In the genomic region with DNA sequence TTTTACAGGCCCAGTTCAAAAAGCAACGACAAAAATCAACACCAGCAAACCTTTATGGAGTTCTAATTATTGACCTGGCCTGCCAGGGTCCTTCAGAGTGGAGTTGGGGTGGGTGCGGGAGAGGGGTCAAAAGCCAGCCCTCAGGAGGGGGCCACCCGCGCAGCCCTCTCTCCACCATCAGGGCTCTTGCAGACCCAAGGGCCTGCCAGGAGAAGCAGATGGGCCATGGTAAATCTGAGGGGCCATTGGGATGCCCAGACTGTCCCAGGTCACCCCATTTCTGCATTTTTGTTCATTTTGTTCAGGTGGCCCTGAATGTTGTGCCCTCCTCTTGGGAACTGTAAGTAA, we compare ENCODE assay signal across 8 cellular contexts.
A peak's percentile ranks its signal among the peaks of the same experiment; 100 is the strongest.
DNase-seq lines count a peak whose midpoint lies in the region; ATAC-seq and FAIRE-seq lines count a peak whose summit lies in the region.

No MANE protein-coding gene starts in this region.

- no peaks in the 10 kb centered on the region for H3K36me3 Mint-ChIP-seq in activated CD4-positive, alpha-beta T cell treated with anti-CD3 and anti-CD28 coated beads, Interleukin-2, amount 10 ng/mL, durations not matched to agents 7 days and 5 days (ENCODE audit: low read depth)
- no peaks in the 10 kb centered on the region for H3K36me3 Mint-ChIP-seq in activated CD4-positive, alpha-beta memory T cell treated with anti-CD3 and anti-CD28 coated beads for 36 hours
- no peaks in the 10 kb centered on the region for H3K36me3 Mint-ChIP-seq in stimulated activated naive B cell treated with anti-CD40 and anti-IgM and Interleukin-4, amounts not matched to agents 10 μg/mL and 1 μg/mL and 100 μg/mL, for 72 hours

- no peak for ATAC-seq in stimulated activated naive B cell treated with anti-CD40 and anti-IgM and Interleukin-4, amounts not matched to agents 10 μg/mL and 1 μg/mL and 100 μg/mL, for 72 hours (replicated peaks)
- ATAC-seq in GM19452 (IDR thresholded peaks at IDR 0.05; ENCODE audit: unreplicated experiment) (no peak), HG02870 (IDR thresholded peaks at IDR 0.05; ENCODE audit: unreplicated experiment) (no peak)

- intact Hi-C loops in activated CD4-positive, alpha-beta memory T cell treated with anti-CD3 and anti-CD28 coated beads for 36 hours (cut with micrococcal nuclease) = loop anchor here (1.0 kb wide), 1 partner anchor 31 kb away; no protein-coding TSS in a partner anchor

- H3K4me3 ChIP-seq in iPS-11a (ENCODE audit: low read depth, low read length) = peak overlapping the region; percentile 28

- CTCF ChIA-PET in activated CD4-positive, alpha-beta T cell treated with anti-CD3 and anti-CD28 coated beads, Interleukin-2, amount 10 ng/mL, durations not matched to agents 7 days and 5 days (lab: Charles Lee) = interaction anchor here (1.2 to 4.0 kb wide), 11 partner anchors 16 to 407 kb away, joined by 3 to 41 read pairs (median 7); a partner anchor contains a TSS
- CTCF ChIA-PET in activated CD4-positive, alpha-beta memory T cell treated with anti-CD3 and anti-CD28 coated beads for 36 hours (lab: Charles Lee) = interaction anchor here (0.6 to 12.6 kb wide), 26 partner anchors 8 to 1914 kb away, joined by 3 to 279 read pairs (median 4); a partner anchor contains a TSS

- peak overlapping the region; percentile 73 for H3K4me3 Mint-ChIP-seq in activated CD4-positive, alpha-beta T cell treated with anti-CD3 and anti-CD28 coated beads, Interleukin-2, amount 10 ng/mL, durations not matched to agents 7 days and 5 days
- H3K4me3 Mint-ChIP-seq in activated CD4-positive, alpha-beta memory T cell treated with anti-CD3 and anti-CD28 coated beads for 36 hours = peak overlapping the region; percentile 80
- peak overlapping the region; percentile 88 to 91 for H3K4me3 Mint-ChIP-seq in stimulated activated naive B cell treated with anti-CD40 and anti-IgM and Interleukin-4, amounts not matched to agents 10 μg/mL and 1 μg/mL and 100 μg/mL, for 72 hours

- peaks cover 3% of the 10 kb centered on the region for H3K27me3 Mint-ChIP-seq in activated CD4-positive, alpha-beta T cell treated with anti-CD3 and anti-CD28 coated beads, Interleukin-2, amount 10 ng/mL, durations not matched to agents 7 days and 5 days
- peaks cover 1% of the 10 kb centered on the region for H3K27me3 Mint-ChIP-seq in activated CD4-positive, alpha-beta memory T cell treated with anti-CD3 and anti-CD28 coated beads for 36 hours
- peaks cover 10 to 17% of the 10 kb centered on the region in 2 donors for H3K27me3 Mint-ChIP-seq in stimulated activated naive B cell treated with anti-CD40 and anti-IgM and Interleukin-4, amounts not matched to agents 10 μg/mL and 1 μg/mL and 100 μg/mL, for 72 hours

- H3K4me1 Mint-ChIP-seq in activated CD4-positive, alpha-beta T cell treated with anti-CD3 and anti-CD28 coated beads, Interleukin-2, amount 10 ng/mL, durations not matched to agents 7 days and 5 days = peaks cover 14% of the 10 kb centered on the region
- peaks cover 7% of the 10 kb centered on the region for H3K4me1 Mint-ChIP-seq in activated CD4-positive, alpha-beta memory T cell treated with anti-CD3 and anti-CD28 coated beads for 36 hours (ENCODE audit: low read depth)
- peaks cover 7 to 14% of the 10 kb centered on the region in 2 donors for H3K4me1 Mint-ChIP-seq in stimulated activated naive B cell treated with anti-CD40 and anti-IgM and Interleukin-4, amounts not matched to agents 10 μg/mL and 1 μg/mL and 100 μg/mL, for 72 hours

- POLR2A ChIA-PET in activated CD4-positive, alpha-beta T cell treated with anti-CD3 and anti-CD28 coated beads, Interleukin-2, amount 10 ng/mL, durations not matched to agents 7 days and 5 days (lab: Charles Lee) = no interaction called here
- POLR2A ChIA-PET in activated CD4-positive, alpha-beta memory T cell treated with anti-CD3 and anti-CD28 coated beads for 36 hours (lab: Charles Lee) = interaction anchor here (1.9 kb wide), 1 partner anchor 89 kb away, joined by 11 read pairs; a partner anchor contains a TSS

- H3K9me3 Mint-ChIP-seq in activated CD4-positive, alpha-beta T cell treated with anti-CD3 and anti-CD28 coated beads, Interleukin-2, amount 10 ng/mL, durations not matched to agents 7 days and 5 days = no peaks in the 10 kb centered on the region
- H3K9me3 Mint-ChIP-seq in activated CD4-positive, alpha-beta memory T cell treated with anti-CD3 and anti-CD28 coated beads for 36 hours = no peaks in the 10 kb centered on the region
- H3K9me3 Mint-ChIP-seq in stimulated activated naive B cell treated with anti-CD40 and anti-IgM and Interleukin-4, amounts not matched to agents 10 μg/mL and 1 μg/mL and 100 μg/mL, for 72 hours = no peaks in the 10 kb centered on the region

- peak overlapping the region; percentile 50 for H3K27ac Mint-ChIP-seq in activated CD4-positive, alpha-beta T cell treated with anti-CD3 and anti-CD28 coated beads, Interleukin-2, amount 10 ng/mL, durations not matched to agents 7 days and 5 days
- H3K27ac Mint-ChIP-seq in activated CD4-positive, alpha-beta memory T cell treated with anti-CD3 and anti-CD28 coated beads for 36 hours = no peak overlapping the region
- peak overlapping the region; percentile 47 for H3K27ac Mint-ChIP-seq in stimulated activated naive B cell treated with anti-CD40 and anti-IgM and Interleukin-4, amounts not matched to agents 10 μg/mL and 1 μg/mL and 100 μg/mL, for 72 hours

- no peak for FAIRE-seq in urothelium cell line (lab: Jason Lieb, UNC)

- no peak for DNase-seq in activated CD4-positive, alpha-beta T cell treated with anti-CD3 and anti-CD28 coated beads, Interleukin-2, amount 10 ng/mL, durations not matched to agents 7 days and 5 days
- no peak for DNase-seq in activated CD4-positive, alpha-beta T cell treated with anti-CD3 and anti-CD28 coated beads, Interleukin-2, amount 50 U/mL, for 4 hours
- DNase-seq in activated CD4-positive, alpha-beta memory T cell treated with anti-CD3 and anti-CD28 coated beads for 36 hours = no peak
- DNase-seq in stimulated activated naive B cell treated with anti-CD40 and anti-IgM and Interleukin-4, amounts not matched to agents 10 μg/mL and 1 μg/mL and 100 μg/mL, for 72 hours = no peak
- DNase-seq in urothelium cell line (ENCODE audit: low spot score) = no peak
